In the genomic region with DNA sequence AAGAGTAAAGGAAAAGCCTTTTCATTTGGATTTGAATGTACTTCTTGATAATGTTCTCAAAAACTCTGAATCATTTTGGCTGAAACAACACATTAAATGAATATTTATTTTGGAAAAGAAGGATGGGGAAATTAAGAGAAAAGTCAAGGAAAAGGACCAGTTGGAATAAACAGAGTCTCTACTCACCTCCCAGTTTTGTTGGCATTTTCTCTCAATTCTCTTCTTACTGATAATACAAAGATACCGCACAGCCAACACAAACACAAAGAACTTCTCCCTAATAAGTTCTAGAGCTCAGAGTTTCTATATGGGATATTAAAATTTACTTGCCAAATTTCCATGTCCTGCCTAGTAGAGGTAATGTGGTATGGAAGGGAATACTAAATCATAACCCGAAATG, we compare ENCODE assay signal across 11 cellular contexts.
"Had no signal": no experiment of that assay in that cellular context is flagged by ENCODE, and none has a peak within 500 bp of the region (broad histone marks: within the 10 kb centered on the region; RNA-seq: fewer than 3 reads in every experiment).

No MANE protein-coding gene starts in this region.

- ATAC-seq: GM23338, HCT116 had no signal

- FAIRE-seq: H1, H54 had no signal

- DNase-seq: GM23248, GOT3, H7, H9, HCEC 1CT, HFFc6 had no signal

- H3K4me3 ChIP-seq: GM23248, GM23338, HAP-1 had no signal
